In the genomic region with DNA sequence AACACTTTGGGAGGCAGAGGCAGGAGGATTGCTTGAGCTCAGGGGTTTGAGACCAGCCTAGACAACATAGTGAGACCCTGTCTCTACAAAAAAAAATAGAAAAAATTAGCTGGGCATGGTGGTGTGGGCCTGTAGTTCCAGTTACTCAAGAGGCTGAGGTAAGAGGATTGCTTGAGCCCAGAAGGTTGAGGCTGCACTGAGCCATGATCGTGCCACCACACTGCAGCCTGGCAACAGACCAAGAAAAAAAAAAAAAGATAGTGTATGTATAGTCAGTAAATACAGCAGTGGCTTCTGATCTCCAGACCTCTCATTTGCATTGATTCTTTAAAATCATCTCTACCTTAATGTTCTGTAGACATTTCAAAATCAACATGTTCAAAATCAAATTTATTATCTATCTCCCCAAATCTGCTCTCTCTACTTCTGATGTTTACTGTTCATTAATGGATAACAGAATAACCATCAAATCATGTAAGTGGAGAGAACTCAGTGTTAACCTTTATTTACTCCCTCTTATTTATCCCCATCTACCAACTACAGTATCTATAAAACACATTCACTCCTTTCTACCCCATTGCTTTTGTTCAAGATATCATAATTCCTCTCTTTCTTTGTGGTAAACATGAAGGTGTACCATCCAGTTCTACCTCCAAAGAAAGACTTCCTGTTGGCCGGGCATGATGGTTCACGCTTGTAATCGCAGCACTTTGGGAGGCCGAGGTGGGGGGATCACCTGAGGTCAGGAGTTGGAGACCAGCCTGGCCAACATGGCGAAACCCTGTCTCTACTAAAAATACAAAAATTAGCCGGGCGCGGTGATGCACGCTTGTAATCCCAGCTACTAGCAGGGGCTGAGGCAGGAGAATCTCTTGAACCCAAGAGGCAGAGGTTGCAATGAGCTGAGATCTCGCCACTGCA, we compare ENCODE assay signal across 19 cellular contexts. TPM values are rescaled to one million over a fixed set of nuclear protein-coding genes. Genes with fewer than 3 reads are reported as not detected.
A peak's percentile ranks its signal among the peaks of the same experiment; 100 is the strongest.
DNase-seq lines count a peak whose midpoint lies in the region; ATAC-seq, FAIRE-seq and TF ChIP-seq lines count a peak whose summit lies in the region.
"Had no signal": no experiment of that assay in that cellular context is flagged by ENCODE, and none has a peak within 500 bp of the region (broad histone marks: within the 10 kb centered on the region; RNA-seq: fewer than 3 reads in every experiment).

No MANE protein-coding gene starts in this region.

- TF ChIP-seq POLR2A in A549 (IDR thresholded peaks at IDR 0.05; ENCODE audit: low read length) (no peak), HepG2 (IDR thresholded peaks at IDR 0.05; ENCODE audit: insufficient read depth in 1 of 2, low read depth in 2 of 2, low read length in 2 of 2) (no peak)

- no peaks in the 10 kb centered on the region for H3K36me3 ChIP-seq in HepG2 (replicated peaks in 1 of 2; ENCODE audit: control insufficient read depth in 1 of 2, insufficient read depth in 2 of 2, low read length in 2 of 2)
- H3K36me3 ChIP-seq: HAP-1 had no signal

- no peak for TF ChIP-seq EP300 in A549 (IDR thresholded peaks at IDR 0.05)
- no peak for TF ChIP-seq EP300 in HepG2 (IDR thresholded peaks at IDR 0.05; ENCODE audit: low read depth in 2 of 2, low read length in 2 of 2)
- no peak for TF ChIP-seq EP300 in HepG2 (CRISPR knock-in tag; IDR thresholded peaks at IDR 0.05; ENCODE audit: borderline replicate concordance)

- H3K9me3 ChIP-seq in A549 (peaks cover 6% of the 10 kb centered on the region), HepG2 (ENCODE audit: low read length) (no peaks in the 10 kb centered on the region)
- H3K9me3 ChIP-seq: BLaER1, HAP-1 had no signal

- no peaks in the 10 kb centered on the region for H3K79me2 ChIP-seq in HepG2 (ENCODE audit: insufficient read depth, low read length)

- H3K4me3 Mint-ChIP-seq in activated CD8-positive, alpha-beta T cell treated with anti-CD3 and anti-CD28 coated beads, Interleukin-2, amount 10 ng/mL, durations not matched to agents 7 days and 5 days = no peak overlapping the region
- H3K4me3 Mint-ChIP-seq: CD14-positive monocyte; CD4-positive, alpha-beta memory T cell had no signal

- in situ Hi-C loops in HepG2 (cut with HindIII; ENCODE audit: extremely low pct_ligation_motif_present, low pct_unique_long_range_greater_than_20kb) = no loop called here

- 78% methylated on average over 11 of the region's 11 CpGs for WGBS in A549 (ENCODE audit: missing lambda C conversion rate)
- 47% methylated on average over 11 of the region's 11 CpGs for WGBS in HepG2 (ENCODE audit: low lambda C conversion rate)

- H3K4me2 ChIP-seq in A549 (peak overlapping the region; percentile 19; the same call in 1 of the 3 replicates), HepG2 (ENCODE audit: low read depth, low read length) (peak overlapping the region; percentile 26; the same call in 1 of the 2 replicates)
- H3K4me2 ChIP-seq: BLaER1 had no signal

- H3K27me3 ChIP-seq in HepG2 (ENCODE audit: control insufficient read depth in 1 of 2, insufficient read depth in 2 of 2, low read length in 2 of 2) = no peaks in the 10 kb centered on the region; a peak in 1 of 5 replicates
- H3K27me3 ChIP-seq: BLaER1 had no signal

- no peak for TF ChIP-seq RAD21 in A549 (conservative IDR thresholded peaks at IDR 0.05 in 1 of 2, IDR thresholded peaks at IDR 0.05 in 1 of 2)
- no peak for TF ChIP-seq RAD21 in HepG2 (CRISPR knock-in tag; IDR thresholded peaks at IDR 0.05)

- H3K27me3 Mint-ChIP-seq in activated CD8-positive, alpha-beta T cell treated with anti-CD3 and anti-CD28 coated beads, Interleukin-2, amount 10 ng/mL, durations not matched to agents 7 days and 5 days (ENCODE audit: low read depth) = no peaks in the 10 kb centered on the region
- H3K27me3 Mint-ChIP-seq: CD4-positive, alpha-beta memory T cell had no signal

- no peak for DNase-seq in A549 (ENCODE audit: low read depth in 1 of 2, low spot score in 1 of 2)
- no peak for DNase-seq in HepG2 (ENCODE audit: low spot score)
- DNase-seq in activated CD8-positive, alpha-beta T cell treated with anti-CD3 and anti-CD28 coated beads, Interleukin-2, amount 10 ng/mL, durations not matched to agents 7 days and 5 days = no peak
- DNase-seq: AML-193; CD4-positive, alpha-beta memory T cell; DMS153; DND-41; EL; GM23248; KG1 had no signal

- POLR2A ChIA-PET in A549 (lab: Yijun Ruan, JAX) = interaction anchor here (0.7 kb wide), 1 partner anchor 31 kb away, joined by 3 read pairs; no protein-coding TSS in a partner anchor
- POLR2A ChIA-PET in HepG2 (lab: Yijun Ruan, JAX) = no interaction called here
- POLR2A ChIA-PET in activated CD8-positive, alpha-beta T cell treated with anti-CD3 and anti-CD28 coated beads, Interleukin-2, amount 10 ng/mL, durations not matched to agents 7 days and 5 days (lab: Charles Lee) = interaction anchor here (0.7 kb wide), 1 partner anchor 176 kb away, joined by 3 read pairs; no protein-coding TSS in a partner anchor

- no peak overlapping the region for H2AFZ ChIP-seq in HepG2 (ENCODE audit: low read length)
- H2AFZ ChIP-seq: GM23248 had no signal

- H3K27ac ChIP-seq in A549 (no peak overlapping the region), VCaP (peak overlapping the region; percentile 92), HepG2 (ENCODE audit: extremely low read length, insufficient read depth, low read length) (no peak overlapping the region)
- H3K27ac ChIP-seq: BLaER1, GM23248 had no signal

- H3K36me3 Mint-ChIP-seq in activated CD8-positive, alpha-beta T cell treated with anti-CD3 and anti-CD28 coated beads, Interleukin-2, amount 10 ng/mL, durations not matched to agents 7 days and 5 days (ENCODE audit: low read depth) = no peaks in the 10 kb centered on the region

- H3K4me1 ChIP-seq in A549 = peaks cover 8% of the 10 kb centered on the region
- H3K4me1 ChIP-seq in HepG2 (ENCODE audit: insufficient read depth, low read length) = peaks cover 18% of the 10 kb centered on the region
- H3K4me1 ChIP-seq: BLaER1, HAP-1 had no signal

- no peak for ATAC-seq in A549
- no peak for ATAC-seq in HepG2
- ATAC-seq in GM21390 (IDR thresholded peaks at IDR 0.05; ENCODE audit: unreplicated experiment) = no peak
- ATAC-seq in HG03108 (IDR thresholded peaks at IDR 0.05; ENCODE audit: unreplicated experiment) = no peak
- no peak for ATAC-seq in activated CD8-positive, alpha-beta T cell treated with anti-CD3 and anti-CD28 coated beads, Interleukin-2, amount 10 ng/mL, durations not matched to agents 7 days and 5 days

- FAIRE-seq in A549 (lab: Jason Lieb, UNC) = peak; percentile 39
- FAIRE-seq in HepG2 (lab: Jason Lieb, UNC) = no peak
- FAIRE-seq: A204.1, GM12891, GM19239 had no signal

- H3K4me3 ChIP-seq in A549 (no peak overlapping the region), HepG2 (replicated peaks in 1 of 3; ENCODE audit: insufficient read depth in 1 of 3, low read depth in 2 of 3, low read length in 3 of 3) (no peak overlapping the region)
- H3K4me3 ChIP-seq: BLaER1, GM23248, HAP-1 had no signal

- intact Hi-C loops in HepG2 (cut with micrococcal nuclease; ENCODE audit: unreplicated experiment) = no loop called here

- TF ChIP-seq CTCF in A549 (IDR thresholded peaks at IDR 0.05) = no peak
- no peak for TF ChIP-seq CTCF in VCaP (conservative IDR thresholded peaks at IDR 0.05)
- no peak for TF ChIP-seq CTCF in HepG2 (CRISPR knock-in tag; IDR thresholded peaks at IDR 0.05)

- BruUV-seq in HepG2 (replicated peaks; lab: Mats Ljungman, UMichigan) = no TSS peak

- H3K4me1 Mint-ChIP-seq in activated CD8-positive, alpha-beta T cell treated with anti-CD3 and anti-CD28 coated beads, Interleukin-2, amount 10 ng/mL, durations not matched to agents 7 days and 5 days (ENCODE audit: low read depth) = no peaks in the 10 kb centered on the region
- H3K4me1 Mint-ChIP-seq: CD14-positive monocyte; CD4-positive, alpha-beta memory T cell had no signal

- CTCF ChIA-PET in A549 (lab: Yijun Ruan, JAX) = interaction anchor here (0.7 to 1.9 kb wide), 5 partner anchors 29 to 38 kb away, joined by 3 to 12 read pairs (median 4); partner anchors contain the start of gene EDEM2
- CTCF ChIA-PET in HepG2 (lab: Yijun Ruan, JAX; ENCODE audit: low intra/inter-chr PET ratio, low total read pairs) = no interaction called here
- CTCF ChIA-PET in activated CD8-positive, alpha-beta T cell treated with anti-CD3 and anti-CD28 coated beads, Interleukin-2, amount 10 ng/mL, durations not matched to agents 7 days and 5 days (lab: Charles Lee) = no interaction called here

- H3K27ac Mint-ChIP-seq in activated CD8-positive, alpha-beta T cell treated with anti-CD3 and anti-CD28 coated beads, Interleukin-2, amount 10 ng/mL, durations not matched to agents 7 days and 5 days = no peak overlapping the region

- H4K20me1 ChIP-seq in HepG2 (ENCODE audit: insufficient read depth, low read length) = no peaks in the 10 kb centered on the region
- H4K20me1 ChIP-seq: BLaER1 had no signal

- no peak overlapping the region for H3K9ac ChIP-seq in HepG2 (ENCODE audit: insufficient read depth, low read depth, low read length)
- H3K9ac ChIP-seq: BLaER1, GM23248 had no signal

- H3K9me3 Mint-ChIP-seq in activated CD8-positive, alpha-beta T cell treated with anti-CD3 and anti-CD28 coated beads, Interleukin-2, amount 10 ng/mL, durations not matched to agents 7 days and 5 days (ENCODE audit: insufficient read depth) = no peaks in the 10 kb centered on the region
- H3K9me3 Mint-ChIP-seq: CD4-positive, alpha-beta memory T cell had no signal

RNA-seq across cellular contexts. Expression of gene PROCR, which starts 7.7 kb away (rescaled TPM):
- polyA plus RNA-seq in A549 (2011; rRNA removed) = 123 and 127 TPM in 2 replicates
- polyA plus RNA-seq in A549 (2012; cell fraction: cytosol; rRNA removed) = 183 and 229 TPM in 2 replicates
- 195 and 257 TPM in 2 replicates for polyA plus RNA-seq in A549 (2012; cell fraction: nucleus; rRNA removed)
- 132 to 149 TPM (median 134 TPM) in 3 replicates for polyA plus RNA-seq in A549 (2017; fragmentation: RNase III; extraction: RNeasy Plus Mini Kit Qiagen cat#74134 plus additional on column Dnase treatment)
- 57.6 and 61.8 TPM in 2 replicates for polyA minus RNA-seq in A549 (2011; rRNA and poly(A)+ RNA removed)
- 0.63 and 1.4 TPM in 2 replicates for total RNA-seq in HepG2 (2016; rRNA removed; fragmentation: Illumina TruSeq; extraction: Trizol)
- 0.61 and 0.62 TPM in 2 replicates for total RNA-seq in HepG2 (2016; cell fraction: cytosol; rRNA removed; fragmentation: Illumina TruSeq; extraction: Trizol; ENCODE audit: low read depth)
- total RNA-seq in HepG2 (2016; cell fraction: insoluble cytoplasmic fraction; rRNA removed; fragmentation: Illumina TruSeq; extraction: Trizol) = 0.54 and 1.5 TPM in 2 replicates
- 0.49 and 0.65 TPM in 2 replicates for total RNA-seq in HepG2 (2016; cell fraction: membrane; rRNA removed; fragmentation: Illumina TruSeq; extraction: Trizol)
- 0.87 and 1.2 TPM in 2 replicates for total RNA-seq in HepG2 (2016; cell fraction: nucleus; rRNA removed; fragmentation: Illumina TruSeq; extraction: Trizol)
- 1.7 and 1.9 TPM in 2 replicates for polyA plus RNA-seq in HepG2 (2011; rRNA removed)
- polyA plus RNA-seq in HepG2 (2011; cell fraction: cytosol; rRNA removed) = 1.6 and 2.1 TPM in 2 replicates
- 1.3 and 1.5 TPM in 2 replicates for polyA plus RNA-seq in HepG2 (2011; cell fraction: nucleus; rRNA removed)
- 1.7 and 2.1 TPM in 2 replicates for polyA plus RNA-seq in HepG2 (2012)
- polyA plus RNA-seq in HepG2 (2016; cell fraction: cytosol; fragmentation: Illumina TruSeq; extraction: Trizol; ENCODE audit: low read depth) = 0.54 and 0.74 TPM in 2 replicates
- polyA plus RNA-seq in HepG2 (2016; cell fraction: insoluble cytoplasmic fraction; fragmentation: Illumina TruSeq; extraction: Trizol; ENCODE audit: low read depth) = 0.36 and 0.46 TPM in 2 replicates
- polyA plus RNA-seq in HepG2 (2016; cell fraction: membrane; fragmentation: Illumina TruSeq; extraction: Trizol; ENCODE audit: low read depth) = 0.41 and 0.64 TPM in 2 replicates
- 1.9 and 2.4 TPM in 2 replicates for polyA plus RNA-seq in HepG2 (2016; cell fraction: nucleus; fragmentation: Illumina TruSeq; extraction: Trizol; ENCODE audit: insufficient read depth, low read depth)
- polyA minus RNA-seq in HepG2 (2011; rRNA and poly(A)+ RNA removed; ENCODE audit: low replicate concordance) = 1.9 and 27.7 TPM in 2 replicates
- polyA minus RNA-seq in HepG2 (2011; cell fraction: cytosol; rRNA and poly(A)+ RNA removed) = 0.88 and 1.2 TPM in 2 replicates
- polyA minus RNA-seq in HepG2 (2011; cell fraction: nucleus; rRNA and poly(A)+ RNA removed) = 0.50 TPM in 1 of 2 replicates, not detected in the other
- total RNA-seq in activated CD8-positive, alpha-beta T cell treated with anti-CD3 and anti-CD28 coated beads, Interleukin-2, amount 10 ng/mL, durations not matched to agents 7 days and 5 days = 1 to 10 TPM; 1.2 to 1.3 TPM

RNA-seq across cellular contexts. Expression of gene EDEM2, which starts 32.4 kb away (rescaled TPM):
- polyA plus RNA-seq in A549 (2011; rRNA removed) (41.2 and 41.6 TPM in 2 replicates), A549 (2017; fragmentation: RNase III; extraction: RNeasy Plus Mini Kit Qiagen cat#74134 plus additional on column Dnase treatment) (48.9 to 52.0 TPM (median 51.2 TPM) in 3 replicates), HepG2 (2011; rRNA removed) (33.1 and 35.6 TPM in 2 replicates)
- polyA plus RNA-seq in A549 (2012; cell fraction: cytosol; rRNA removed) = 40.9 and 49.9 TPM in 2 replicates
- polyA plus RNA-seq in A549 (2012; cell fraction: nucleus; rRNA removed) = 40.4 and 42.3 TPM in 2 replicates
- 36.1 and 36.2 TPM in 2 replicates for polyA minus RNA-seq in A549 (2011; rRNA and poly(A)+ RNA removed)
- total RNA-seq in HepG2 (2016; rRNA removed; fragmentation: Illumina TruSeq; extraction: Trizol) = 26.1 and 46.9 TPM in 2 replicates
- 13.9 and 15.6 TPM in 2 replicates for total RNA-seq in HepG2 (2016; cell fraction: cytosol; rRNA removed; fragmentation: Illumina TruSeq; extraction: Trizol; ENCODE audit: low read depth)
- total RNA-seq in HepG2 (2016; cell fraction: insoluble cytoplasmic fraction; rRNA removed; fragmentation: Illumina TruSeq; extraction: Trizol) = 25.6 and 48.5 TPM in 2 replicates
- total RNA-seq in HepG2 (2016; cell fraction: membrane; rRNA removed; fragmentation: Illumina TruSeq; extraction: Trizol) = 27.6 and 30.5 TPM in 2 replicates
- total RNA-seq in HepG2 (2016; cell fraction: nucleus; rRNA removed; fragmentation: Illumina TruSeq; extraction: Trizol) = 36.5 and 40.3 TPM in 2 replicates
- 29.4 and 30.1 TPM in 2 replicates for polyA plus RNA-seq in HepG2 (2011; cell fraction: cytosol; rRNA removed)
- 20.5 and 25.0 TPM in 2 replicates for polyA plus RNA-seq in HepG2 (2011; cell fraction: nucleus; rRNA removed)
- 28.5 and 32.2 TPM in 2 replicates for polyA plus RNA-seq in HepG2 (2012)
- 14.6 and 16.0 TPM in 2 replicates for polyA plus RNA-seq in HepG2 (2016; cell fraction: cytosol; fragmentation: Illumina TruSeq; extraction: Trizol; ENCODE audit: low read depth)
- 23.9 and 24.8 TPM in 2 replicates for polyA plus RNA-seq in HepG2 (2016; cell fraction: insoluble cytoplasmic fraction; fragmentation: Illumina TruSeq; extraction: Trizol; ENCODE audit: low read depth)
- 21.0 and 21.5 TPM in 2 replicates for polyA plus RNA-seq in HepG2 (2016; cell fraction: membrane; fragmentation: Illumina TruSeq; extraction: Trizol; ENCODE audit: low read depth)
- 57.4 and 60.1 TPM in 2 replicates for polyA plus RNA-seq in HepG2 (2016; cell fraction: nucleus; fragmentation: Illumina TruSeq; extraction: Trizol; ENCODE audit: insufficient read depth, low read depth)
- polyA minus RNA-seq in HepG2 (2011; rRNA and poly(A)+ RNA removed; ENCODE audit: low replicate concordance) = 13.5 and 24.8 TPM in 2 replicates
- 10.6 and 16.1 TPM in 2 replicates for polyA minus RNA-seq in HepG2 (2011; cell fraction: cytosol; rRNA and poly(A)+ RNA removed)
- polyA minus RNA-seq in HepG2 (2011; cell fraction: nucleus; rRNA and poly(A)+ RNA removed) = 5.9 and 9.2 TPM in 2 replicates
- total RNA-seq in activated CD8-positive, alpha-beta T cell treated with anti-CD3 and anti-CD28 coated beads, Interleukin-2, amount 10 ng/mL, durations not matched to agents 7 days and 5 days = 10 to 100 TPM; 19.5 to 19.6 TPM

RNA-seq across cellular contexts. Expression of gene MMP24, which starts 46.9 kb away (rescaled TPM):
- polyA plus RNA-seq in A549 (2011; rRNA removed) = 21.3 and 22.7 TPM in 2 replicates
- 33.1 and 47.5 TPM in 2 replicates for polyA plus RNA-seq in A549 (2012; cell fraction: cytosol; rRNA removed)
- 46.6 and 51.8 TPM in 2 replicates for polyA plus RNA-seq in A549 (2012; cell fraction: nucleus; rRNA removed)
- polyA plus RNA-seq in A549 (2017; fragmentation: RNase III; extraction: RNeasy Plus Mini Kit Qiagen cat#74134 plus additional on column Dnase treatment) = 33.3 to 39.4 TPM (median 37.4 TPM) in 3 replicates
- 33.4 and 41.1 TPM in 2 replicates for polyA minus RNA-seq in A549 (2011; rRNA and poly(A)+ RNA removed)
- 0.28 and 0.35 TPM in 2 replicates for total RNA-seq in HepG2 (2016; rRNA removed; fragmentation: Illumina TruSeq; extraction: Trizol)
- total RNA-seq in HepG2 (2016; cell fraction: cytosol; rRNA removed; fragmentation: Illumina TruSeq; extraction: Trizol; ENCODE audit: low read depth) = 0.10 and 0.18 TPM in 2 replicates
- total RNA-seq in HepG2 (2016; cell fraction: insoluble cytoplasmic fraction; rRNA removed; fragmentation: Illumina TruSeq; extraction: Trizol) = 0.22 and 0.30 TPM in 2 replicates
- 0.31 and 0.43 TPM in 2 replicates for total RNA-seq in HepG2 (2016; cell fraction: membrane; rRNA removed; fragmentation: Illumina TruSeq; extraction: Trizol)
- total RNA-seq in HepG2 (2016; cell fraction: nucleus; rRNA removed; fragmentation: Illumina TruSeq; extraction: Trizol) = 0.12 and 0.16 TPM in 2 replicates
- polyA plus RNA-seq in HepG2 (2011; rRNA removed) = 0.29 and 0.43 TPM in 2 replicates
- 0.38 and 0.40 TPM in 2 replicates for polyA plus RNA-seq in HepG2 (2011; cell fraction: cytosol; rRNA removed)
- polyA plus RNA-seq in HepG2 (2011; cell fraction: nucleus; rRNA removed) = 0.56 and 0.59 TPM in 2 replicates
- polyA plus RNA-seq in HepG2 (2012) = 0.32 and 0.33 TPM in 2 replicates
- 0.06 and 0.07 TPM in 2 replicates for polyA plus RNA-seq in HepG2 (2016; cell fraction: cytosol; fragmentation: Illumina TruSeq; extraction: Trizol; ENCODE audit: low read depth)
- 0.16 and 0.24 TPM in 2 replicates for polyA plus RNA-seq in HepG2 (2016; cell fraction: insoluble cytoplasmic fraction; fragmentation: Illumina TruSeq; extraction: Trizol; ENCODE audit: low read depth)
- polyA plus RNA-seq in HepG2 (2016; cell fraction: membrane; fragmentation: Illumina TruSeq; extraction: Trizol; ENCODE audit: low read depth) = 0.21 and 0.23 TPM in 2 replicates
- 0.23 and 0.37 TPM in 2 replicates for polyA plus RNA-seq in HepG2 (2016; cell fraction: nucleus; fragmentation: Illumina TruSeq; extraction: Trizol; ENCODE audit: insufficient read depth, low read depth)
- 0.54 and 0.76 TPM in 2 replicates for polyA minus RNA-seq in HepG2 (2011; rRNA and poly(A)+ RNA removed; ENCODE audit: low replicate concordance)
- 0.26 TPM in 1 of 2 replicates, not detected in the other for polyA minus RNA-seq in HepG2 (2011; cell fraction: cytosol; rRNA and poly(A)+ RNA removed)
- 0.26 and 0.37 TPM in 2 replicates for polyA minus RNA-seq in HepG2 (2011; cell fraction: nucleus; rRNA and poly(A)+ RNA removed)
- total RNA-seq in activated CD8-positive, alpha-beta T cell treated with anti-CD3 and anti-CD28 coated beads, Interleukin-2, amount 10 ng/mL, durations not matched to agents 7 days and 5 days = not detected
